10 cellular contexts compared by ENCODE assay signal in genomic region chr22:26784772-26785171, GRCh38.
"Had no signal": no experiment of that assay in that cellular context is flagged by ENCODE, and none has a peak within 500 bp of the region (broad histone marks: within the 10 kb centered on the region; RNA-seq: fewer than 3 reads in every experiment).

No MANE protein-coding gene starts in this region.

- H3K4me1 ChIP-seq: HAP-1 had no signal

- H3K4me3 ChIP-seq: GM23248, HAP-1 had no signal

- H3K9me3 Mint-ChIP-seq: HFFc6 had no signal

- H3K4me3 Mint-ChIP-seq: HFFc6, IgD-negative memory B cell had no signal

- H3K9ac ChIP-seq: GM23248 had no signal

- H3K36me3 ChIP-seq: HAP-1 had no signal

- H3K9me3 ChIP-seq: HAP-1 had no signal

- H3K27me3 Mint-ChIP-seq: IgD-negative memory B cell had no signal

- H3K27ac ChIP-seq: GM23248, HL-60 had no signal

- H3K27ac Mint-ChIP-seq: HFFc6, IgD-negative memory B cell had no signal

- FAIRE-seq: HepG2 had no signal

- H2AFZ ChIP-seq: GM23248 had no signal

- ATAC-seq: HCT116, HepG2 had no signal

- DNase-seq: GM23248, GOT3, H7, HFFc6, KG1 had no signal
